Comparison of ENCODE assay signal across 18 cellular contexts in the genomic region with DNA sequence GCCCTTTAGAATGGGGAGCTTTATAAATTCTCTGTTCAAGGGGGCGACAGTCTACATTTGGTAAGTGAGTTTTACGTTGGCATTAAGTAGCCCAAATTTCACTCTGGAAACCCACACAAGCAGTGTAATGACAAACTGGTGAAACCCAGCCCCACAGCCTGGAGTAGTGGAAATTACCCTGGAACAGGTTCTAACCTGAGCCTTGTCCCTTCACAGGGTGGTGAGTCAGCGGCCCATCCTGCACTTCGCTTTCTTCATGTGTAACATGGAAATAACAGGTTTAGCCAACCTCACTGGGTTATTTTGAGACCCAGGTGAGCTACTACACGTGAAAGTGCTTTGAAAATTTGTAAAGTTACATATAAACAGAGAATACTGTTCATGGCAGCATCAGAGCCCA. TPM values are rescaled to one million over a fixed set of nuclear protein-coding genes. Genes with fewer than 3 reads are reported as not detected.
A peak's percentile ranks its signal among the peaks of the same experiment; 100 is the strongest.
DNase-seq lines count a peak whose midpoint lies in the region; ATAC-seq and TF ChIP-seq lines count a peak whose summit lies in the region.
"Had no signal": no experiment of that assay in that cellular context is flagged by ENCODE, and none has a peak within 500 bp of the region (broad histone marks: within the 10 kb centered on the region; RNA-seq: fewer than 3 reads in every experiment).

No MANE protein-coding gene starts in this region.

- peaks cover 6% of the 10 kb centered on the region for H3K36me3 Mint-ChIP-seq in neural crest cell (ENCODE audit: low read depth)

- H3K27me3 Mint-ChIP-seq in stimulated activated naive CD8-positive, alpha-beta T cell treated with anti-CD3 and anti-CD28 coated beads, Interleukin-15, amount 100 ng/mL, for 72 hours: no peaks in the 10 kb centered on the region
- peaks cover 35% of the 10 kb centered on the region for H3K27me3 Mint-ChIP-seq in neural crest cell (ENCODE audit: low read depth)
- H3K27me3 Mint-ChIP-seq: B cell had no signal

- intact Hi-C loops in vagina (cut with DNase I): no loop called here

- peak; percentile 26 for ATAC-seq in stimulated activated naive CD8-positive, alpha-beta T cell treated with anti-CD3 and anti-CD28 coated beads, Interleukin-15, Interleukin-2, amounts not matched to agents 100 U/mL and 50 U/mL, for 24 hours
- ATAC-seq in stimulated activated naive CD8-positive, alpha-beta T cell treated with anti-CD3 and anti-CD28 coated beads, Interleukin-15, amount 100 ng/mL, for 72 hours: no peak
- ATAC-seq in GM19328 (IDR thresholded peaks at IDR 0.05; ENCODE audit: unreplicated experiment): no peak
- ATAC-seq in GM19452 (IDR thresholded peaks at IDR 0.05; ENCODE audit: unreplicated experiment): no peak

- H3K4me1 Mint-ChIP-seq in stimulated activated naive CD8-positive, alpha-beta T cell treated with anti-CD3 and anti-CD28 coated beads, Interleukin-15, amount 100 ng/mL, for 72 hours: peaks cover 26% of the 10 kb centered on the region
- H3K4me1 Mint-ChIP-seq in neural crest cell: peaks cover 30% of the 10 kb centered on the region

- H3K27me3 ChIP-seq in esophagus (ENCODE audit: control insufficient read depth in 1 of 2, insufficient read depth in 2 of 2, low read length in 2 of 2) (no peaks in the 10 kb centered on the region), vagina (no peaks in the 10 kb centered on the region)

- H3K4me3 ChIP-seq in esophagus (ENCODE audit: low read depth in 1 of 2, low read length in 2 of 2): no peak overlapping the region
- H3K4me3 ChIP-seq in vagina: no peak overlapping the region

- H3K4me3 Mint-ChIP-seq in stimulated activated naive CD8-positive, alpha-beta T cell treated with anti-CD3 and anti-CD28 coated beads, Interleukin-15, amount 100 ng/mL, for 72 hours: no peak overlapping the region
- peak overlapping the region; percentile 17 for H3K4me3 Mint-ChIP-seq in neural crest cell
- H3K4me3 Mint-ChIP-seq: B cell had no signal

- DNase-seq in stimulated activated naive CD8-positive, alpha-beta T cell treated with anti-CD3 and anti-CD28 coated beads, Interleukin-15, Interleukin-2, amounts not matched to agents 100 U/mL and 50 U/mL, for 24 hours: no peak
- no peak for DNase-seq in stimulated activated naive CD8-positive, alpha-beta T cell treated with anti-CD3 and anti-CD28 coated beads, Interleukin-15, amount 100 ng/mL, for 72 hours
- no peak for DNase-seq in neural crest cell (ENCODE audit: low read depth, low spot score)
- DNase-seq in vagina (ENCODE audit: extremely low spot score in 2 of 2): no peak
- no peak for DNase-seq in T-helper 9 cell
- DNase-seq: CD4-positive, alpha-beta T cell; GF-D8; MM.1S; NCI-H1105; NCI-H2171; NCI-H446 treated with DMSO at 0.1 percent for 48 hours; NCI-H748 treated with DMSO at 0.1 percent for 48 hours; SHP77 had no signal

- H3K27ac Mint-ChIP-seq in stimulated activated naive CD8-positive, alpha-beta T cell treated with anti-CD3 and anti-CD28 coated beads, Interleukin-15, amount 100 ng/mL, for 72 hours: no peak overlapping the region
- H3K27ac Mint-ChIP-seq in neural crest cell (ENCODE audit: unreplicated experiment): no peak overlapping the region
- H3K27ac Mint-ChIP-seq: B cell; CD4-positive, alpha-beta T cell had no signal

- H3K4me1 ChIP-seq in esophagus (ENCODE audit: control insufficient read depth in 2 of 2, insufficient read depth in 2 of 2, low read length in 1 of 2): peaks cover 0 to 10% of the 10 kb centered on the region in 2 donors
- peaks cover 40% of the 10 kb centered on the region for H3K4me1 ChIP-seq in vagina

- no peaks in the 10 kb centered on the region for H3K9me3 ChIP-seq in esophagus (ENCODE audit: control insufficient read depth in 2 of 2, insufficient read depth in 1 of 2, low read depth in 1 of 2, low read length in 1 of 2)
- no peaks in the 10 kb centered on the region for H3K9me3 ChIP-seq in vagina

- peak overlapping the region; percentile 88 to 95 for H3K27ac ChIP-seq in esophagus (ENCODE audit: low read depth in 2 of 2, low read length in 1 of 2)
- peak overlapping the region; percentile 87 for H3K27ac ChIP-seq in vagina
- H3K27ac ChIP-seq: KMS-11 had no signal

- TF ChIP-seq CTCF in neural crest cell (conservative IDR thresholded peaks at IDR 0.05) (no peak), vagina (IDR thresholded peaks at IDR 0.05) (no peak)

- TF ChIP-seq POLR2A in vagina (IDR thresholded peaks at IDR 0.05): no peak

- 51 to 68% methylated on average over 5 of the region's 5 CpGs for WGBS in esophagus, 2 donors

- no peaks in the 10 kb centered on the region for H3K9me3 Mint-ChIP-seq in stimulated activated naive CD8-positive, alpha-beta T cell treated with anti-CD3 and anti-CD28 coated beads, Interleukin-15, amount 100 ng/mL, for 72 hours
- H3K9me3 Mint-ChIP-seq in neural crest cell: no peaks in the 10 kb centered on the region
- H3K9me3 Mint-ChIP-seq: CD4-positive, alpha-beta T cell had no signal

- H3K36me3 ChIP-seq in esophagus (ENCODE audit: control insufficient read depth in 2 of 2, insufficient read depth in 2 of 2, low read length in 1 of 2): peaks cover 0 to 2% of the 10 kb centered on the region in 2 donors
- no peaks in the 10 kb centered on the region for H3K36me3 ChIP-seq in vagina

RNA-seq across cellular contexts. Expression of gene TLCD3A, which starts 3.5 kb away (rescaled TPM):
- polyA plus RNA-seq in esophagus: 10 to 100 TPM; 11.0 to 18.9 TPM
- 20.9 and 22.5 TPM in 2 replicates for total RNA-seq in neural crest cell
- 18.7 TPM for total RNA-seq in vagina

RNA-seq across cellular contexts. Expression of gene VPS53, which starts 14.3 kb away (rescaled TPM):
- polyA plus RNA-seq in esophagus: 10 to 100 TPM; 10.9 to 12.1 TPM
- total RNA-seq in neural crest cell (67.2 and 68.8 TPM in 2 replicates), vagina (44.0 TPM)

RNA-seq across cellular contexts. Expression of gene GEMIN4, which starts 23.2 kb away (rescaled TPM):
- 10 to 100 TPM in 1 of 2 donors, 1 to 10 TPM in 1; 7.0 to 12.8 TPM for polyA plus RNA-seq in esophagus
- total RNA-seq in neural crest cell (36.1 and 37.3 TPM in 2 replicates), vagina (22.3 TPM)

RNA-seq across cellular contexts. Expression of gene GLOD4, which starts 53.2 kb away (rescaled TPM):
- polyA plus RNA-seq in esophagus: 10 to 100 TPM; 20.8 to 34.3 TPM
- total RNA-seq in neural crest cell (114 and 124 TPM in 2 replicates), vagina (36.8 TPM)

RNA-seq across cellular contexts. Expression of gene MRM3, which starts 53.2 kb away (rescaled TPM):
- polyA plus RNA-seq in esophagus: 10 to 100 TPM in 1 of 2 donors, 1 to 10 TPM in 1; 7.6 to 14.6 TPM
- total RNA-seq in neural crest cell (21.2 and 22.2 TPM in 2 replicates), vagina (3.7 TPM)
